In the genomic region with DNA sequence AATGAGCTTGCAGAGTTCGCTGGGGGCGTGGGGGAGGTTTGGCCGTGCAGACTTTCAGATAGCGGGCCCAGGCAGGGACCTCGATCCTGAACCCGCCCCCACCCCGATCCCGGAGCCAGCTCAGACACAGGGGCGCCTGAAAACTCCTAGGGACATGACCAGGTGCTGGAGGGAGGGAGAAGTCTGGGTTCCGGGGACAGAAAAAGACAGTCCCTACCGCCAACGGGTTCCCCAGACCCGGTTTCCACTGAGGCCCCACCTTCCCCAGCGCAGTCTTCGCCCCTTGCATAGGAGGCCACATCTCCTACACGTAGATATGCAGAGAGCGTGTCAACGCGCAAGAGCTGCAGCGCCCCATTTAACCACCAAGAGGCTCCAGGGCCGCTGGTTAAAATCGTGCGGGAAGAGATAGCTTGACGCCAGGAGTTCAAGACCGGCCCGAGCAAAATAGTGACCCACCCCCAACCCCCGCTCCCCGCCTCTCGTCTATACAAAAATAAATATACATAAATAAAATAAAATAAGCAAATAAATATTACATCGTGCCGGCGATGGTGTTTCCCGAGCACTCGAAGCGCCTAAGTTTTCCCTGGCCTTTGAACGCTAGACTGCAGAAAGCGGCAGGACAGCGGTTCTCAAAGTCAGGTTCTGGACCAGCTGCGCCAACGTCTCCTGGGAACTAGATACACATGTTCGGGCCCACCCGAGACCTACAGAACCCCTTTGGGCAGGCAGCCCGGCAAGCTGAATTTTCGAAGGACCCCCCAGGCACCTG, we compare ENCODE assay signal across 11 cellular contexts. TPM values are rescaled to one million over a fixed set of nuclear protein-coding genes. Genes with fewer than 3 reads are reported as not detected.
A peak's percentile ranks its signal among the peaks of the same experiment; 100 is the strongest.
DNase-seq lines count a peak whose midpoint lies in the region; ATAC-seq and TF ChIP-seq lines count a peak whose summit lies in the region.
"Had no signal": no experiment of that assay in that cellular context is flagged by ENCODE, and none has a peak within 500 bp of the region (broad histone marks: within the 10 kb centered on the region; RNA-seq: fewer than 3 reads in every experiment).

No MANE protein-coding gene starts in this region.

- peak; percentile 32 for ATAC-seq in effector memory CD8-positive, alpha-beta T cell (replicated peaks)
- no peak for ATAC-seq in GM18873 (IDR thresholded peaks at IDR 0.05; ENCODE audit: low FRiP score, unreplicated experiment)

- no peak for TF ChIP-seq CTCF in mesothelial cell of epicardium (IDR thresholded peaks at IDR 0.05; ENCODE audit: unreplicated experiment)

- H3K4me3 Mint-ChIP-seq in effector memory CD8-positive, alpha-beta T cell = peak overlapping the region; percentile 81 to 83
- peak overlapping the region; percentile 77 for H3K4me3 Mint-ChIP-seq in mesothelial cell of epicardium

- no peaks in the 10 kb centered on the region for H3K9me3 Mint-ChIP-seq in effector memory CD8-positive, alpha-beta T cell
- H3K9me3 Mint-ChIP-seq in mesothelial cell of epicardium = no peaks in the 10 kb centered on the region

- H3K27ac Mint-ChIP-seq in effector memory CD8-positive, alpha-beta T cell = peak overlapping the region in 1 of 2 donors; percentile 44
- H3K27ac Mint-ChIP-seq in mesothelial cell of epicardium = peak overlapping the region; percentile 91

- DNase-seq in stimulated activated CD4-positive, alpha-beta T cell treated with anti-CD3 and anti-CD28 coated beads, Interleukin-15, amount 100 ng/mL, for 24 hours = peak; percentile 41
- no peak for DNase-seq in stimulated activated CD4-positive, alpha-beta T cell treated with anti-CD3 and anti-CD28 coated beads, Interleukin-2, amount 100 ng/mL, for 24 hours
- no peak for DNase-seq in effector memory CD8-positive, alpha-beta T cell
- DNase-seq in mesothelial cell of epicardium (ENCODE audit: low spot score in 2 of 2, unreplicated experiment in 2 of 2) = peak in 1 of 2 experiments; percentile 62
- DNase-seq in NCI-H187 (lab: John Stamatoyannopoulos, UW) = no peak
- no peak for DNase-seq in OCI-M1 (lab: John Stamatoyannopoulos, UW)
- DNase-seq in NCI-H2029 (lab: John Stamatoyannopoulos, UW) = no peak
- DNase-seq: DND-41, GOT3, NCI-H1436 treated with DMSO at 0.1 percent for 48 hours had no signal

- H3K27me3 Mint-ChIP-seq in effector memory CD8-positive, alpha-beta T cell = peaks cover 69 to 91% of the 10 kb centered on the region in 2 donors
- no peaks in the 10 kb centered on the region for H3K27me3 Mint-ChIP-seq in mesothelial cell of epicardium (ENCODE audit: low read depth)

- peaks cover 3% of the 10 kb centered on the region for H3K36me3 Mint-ChIP-seq in effector memory CD8-positive, alpha-beta T cell (ENCODE audit: insufficient read depth)
- peaks cover under 1% of the 10 kb centered on the region for H3K36me3 Mint-ChIP-seq in mesothelial cell of epicardium

- peaks cover 13 to 22% of the 10 kb centered on the region in 2 donors for H3K4me1 Mint-ChIP-seq in effector memory CD8-positive, alpha-beta T cell (ENCODE audit: low read depth in 2 of 2)
- H3K4me1 Mint-ChIP-seq in mesothelial cell of epicardium = peaks cover 40% of the 10 kb centered on the region

RNA-seq across cellular contexts. Expression of a gene that starts 8.3 kb away (rescaled TPM):
- total RNA-seq in mesothelial cell of epicardium = 50.3 to 51.7 TPM (median 50.7 TPM) in 3 replicates

RNA-seq across cellular contexts. Expression of a gene that starts 23.7 kb away (rescaled TPM):
- total RNA-seq in mesothelial cell of epicardium = 0.49 to 0.79 TPM (median 0.73 TPM) in 3 replicates

RNA-seq across cellular contexts. Expression of a gene that starts 58.2 kb away (rescaled TPM):
- 80.6 to 86.4 TPM (median 85.2 TPM) in 3 replicates for total RNA-seq in mesothelial cell of epicardium
